In genomic region chr9:18829066-18829465, GRCh38 we compare ENCODE assay signal across 24 cellular contexts.
"Had no signal": no experiment of that assay in that cellular context is flagged by ENCODE, and none has a peak within 500 bp of the region (broad histone marks: within the 10 kb centered on the region; RNA-seq: fewer than 3 reads in every experiment).

No MANE protein-coding gene starts in this region.

- ATAC-seq: Panc1, Right ventricle myocardium inferior had no signal

- DNase-seq: Karpas-422, MM.1S, MV-4-11, NCI-H1092, NCI-H1105, NCI-H1417 treated with DMSO at 0.1 percent for 48 hours, NCI-H1436 treated with DMSO at 0.1 percent for 48 hours, NCI-H1694 treated with DMSO at 0.1 percent for 48 hours, NCI-H187 treated with DMSO at 0.1 percent for 48 hours, NCI-H2171 treated with DMSO at 0.1 percent for 48 hours, NCI-H2227 treated with DMSO at 0.1 percent for 48 hours, NCI-H345, NCI-H446, NCI-H510A treated with DMSO at 0.1 percent for 48 hours, NCI-H524 treated with DMSO at 0.1 percent for 48 hours, NCI-H526 treated with DMSO at 0.1 percent for 48 hours, NCI-H774, PC-9, SIG-M5, SJCRH30 had no signal

- H3K27me3 ChIP-seq: SJCRH30 had no signal

- H3K27ac ChIP-seq: PC-9, RWPE1, SJCRH30, SK-N-MC had no signal

- H3K4me3 ChIP-seq: PC-9, SJCRH30, SK-N-MC had no signal

- H3K9me3 ChIP-seq: SJCRH30 had no signal
